30 cellular contexts compared by ENCODE assay signal in the genomic region with DNA sequence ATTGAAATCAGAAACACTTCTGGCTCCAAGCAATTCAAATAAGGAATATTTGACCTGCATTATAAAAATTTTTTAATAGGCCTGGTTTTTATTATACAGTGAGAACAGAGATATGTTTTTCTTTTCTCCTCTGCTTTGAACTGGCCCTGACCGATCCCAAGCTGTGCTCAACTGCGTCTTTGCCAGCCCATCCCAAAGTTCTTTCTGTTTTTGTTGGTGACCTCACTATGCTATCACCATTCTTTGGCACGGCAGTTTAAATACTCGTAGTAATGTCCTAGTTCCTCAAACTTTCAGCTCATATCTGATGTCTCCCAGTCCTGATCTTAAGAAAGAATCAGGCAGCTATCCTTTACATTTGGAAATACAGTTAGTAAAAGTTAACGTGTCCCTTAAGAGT. TPM values are rescaled to one million over a fixed set of nuclear protein-coding genes. Genes with fewer than 3 reads are reported as not detected.
"Had no signal": no experiment of that assay in that cellular context is flagged by ENCODE, and none has a peak within 500 bp of the region (broad histone marks: within the 10 kb centered on the region; RNA-seq: fewer than 3 reads in every experiment).

No MANE protein-coding gene starts in this region.

- H3K36me3 ChIP-seq: adrenal gland had no signal

- H3K9me3 ChIP-seq: adrenal gland had no signal

- ATAC-seq: activated T-helper 17 cell treated with anti-CD3 and anti-CD28 coated beads, Interleukin-2, amount 50 U/mL, for 72 hours; T-cell had no signal

- H3K9me3 Mint-ChIP-seq: activated CD4-positive, alpha-beta memory T cell treated with anti-CD3 and anti-CD28 coated beads, Interleukin-2, amount 10 ng/mL, durations not matched to agents 7 days and 5 days; activated T-helper 17 cell treated with anti-CD3 and anti-CD28 coated beads, Interleukin-2, amount 50 U/mL, for 72 hours; brain had no signal

- H3K36me3 Mint-ChIP-seq: activated naive CD4-positive, alpha-beta T cell treated with anti-CD3 and anti-CD28 coated beads, Interleukin-2, amount 10 ng/mL, durations not matched to agents 7 days and 5 days; activated naive CD8-positive, alpha-beta T cell treated with anti-CD3 and anti-CD28 coated beads for 36 hours; brain; IgD-negative memory B cell; T-cell had no signal

- DNase-seq: activated CD4-positive, alpha-beta memory T cell treated with anti-CD3 and anti-CD28 coated beads, Interleukin-2, amount 10 ng/mL, durations not matched to agents 7 days and 5 days; activated CD4-positive, alpha-beta T cell treated with anti-CD3 and anti-CD28 coated beads, Interleukin-2, amount 50 U/mL, for 1 hour; activated CD4-positive, CD25-positive, alpha-beta regulatory T cell; activated gamma-delta T cell treated with Interleukin-2 at 50 U/mL for 16 hours; activated naive CD4-positive, alpha-beta T cell treated with anti-CD3 and anti-CD28 coated beads, Interleukin-2, amount 10 ng/mL, durations not matched to agents 7 days and 5 days; activated naive CD8-positive, alpha-beta T cell treated with anti-CD3 and anti-CD28 coated beads for 36 hours; activated T-cell treated with anti-CD3 and anti-CD28 coated beads for 4 hours; activated T-cell treated with anti-CD3 and anti-CD28 coated beads, Interleukin-2, amount 50 U/mL, for 48 hours; adrenal gland; anterior cingulate cortex; cerebellar nuclear complex; KG1; MV-4-11; NCI-H1092 treated with DMSO at 0.1 percent for 48 hours; NCI-H1417 treated with DMSO at 0.1 percent for 48 hours; NCI-H1694; NCI-H2029; NCI-H2107; NCI-H524; SIG-M5; T-cell; T-helper 2 cell; T1000 had no signal

- H3K4me3 ChIP-seq: adrenal gland, SK-N-MC had no signal

- H3K27me3 ChIP-seq: adrenal gland had no signal

- H3K4me1 Mint-ChIP-seq: activated CD4-positive, alpha-beta memory T cell treated with anti-CD3 and anti-CD28 coated beads, Interleukin-2, amount 10 ng/mL, durations not matched to agents 7 days and 5 days; activated naive CD4-positive, alpha-beta T cell treated with anti-CD3 and anti-CD28 coated beads, Interleukin-2, amount 10 ng/mL, durations not matched to agents 7 days and 5 days; activated naive CD8-positive, alpha-beta T cell treated with anti-CD3 and anti-CD28 coated beads for 36 hours; activated T-helper 17 cell treated with anti-CD3 and anti-CD28 coated beads, Interleukin-2, amount 50 U/mL, for 72 hours; brain; IgD-negative memory B cell; T-cell had no signal

- H3K27me3 Mint-ChIP-seq: activated CD4-positive, alpha-beta memory T cell treated with anti-CD3 and anti-CD28 coated beads, Interleukin-2, amount 10 ng/mL, durations not matched to agents 7 days and 5 days; activated naive CD4-positive, alpha-beta T cell treated with anti-CD3 and anti-CD28 coated beads, Interleukin-2, amount 10 ng/mL, durations not matched to agents 7 days and 5 days; activated naive CD8-positive, alpha-beta T cell treated with anti-CD3 and anti-CD28 coated beads for 36 hours; activated T-helper 17 cell treated with anti-CD3 and anti-CD28 coated beads, Interleukin-2, amount 50 U/mL, for 72 hours; IgD-negative memory B cell; T-cell had no signal

- H3K27ac ChIP-seq: adrenal gland, SK-N-MC had no signal

- H3K27ac Mint-ChIP-seq: activated CD4-positive, alpha-beta memory T cell treated with anti-CD3 and anti-CD28 coated beads, Interleukin-2, amount 10 ng/mL, durations not matched to agents 7 days and 5 days; activated naive CD4-positive, alpha-beta T cell treated with anti-CD3 and anti-CD28 coated beads, Interleukin-2, amount 10 ng/mL, durations not matched to agents 7 days and 5 days; activated naive CD8-positive, alpha-beta T cell treated with anti-CD3 and anti-CD28 coated beads for 36 hours; activated T-helper 17 cell treated with anti-CD3 and anti-CD28 coated beads, Interleukin-2, amount 50 U/mL, for 72 hours; brain; IgD-negative memory B cell; T-cell had no signal

- H3K4me3 Mint-ChIP-seq: activated CD4-positive, alpha-beta memory T cell treated with anti-CD3 and anti-CD28 coated beads, Interleukin-2, amount 10 ng/mL, durations not matched to agents 7 days and 5 days; activated naive CD4-positive, alpha-beta T cell treated with anti-CD3 and anti-CD28 coated beads, Interleukin-2, amount 10 ng/mL, durations not matched to agents 7 days and 5 days; activated naive CD8-positive, alpha-beta T cell treated with anti-CD3 and anti-CD28 coated beads for 36 hours; activated T-helper 17 cell treated with anti-CD3 and anti-CD28 coated beads, Interleukin-2, amount 50 U/mL, for 72 hours; brain; IgD-negative memory B cell; T-cell had no signal

- H3K4me1 ChIP-seq: adrenal gland had no signal

RNA-seq across cellular contexts. Expression of a gene that starts 42.3 kb away (rescaled TPM):
- total RNA-seq: activated CD4-positive, alpha-beta memory T cell treated with anti-CD3 and anti-CD28 coated beads, Interleukin-2, amount 10 ng/mL, durations not matched to agents 7 days and 5 days; activated CD8-positive, alpha-beta memory T cell treated with anti-CD3 and anti-CD28 coated beads for 36 hours; activated naive CD8-positive, alpha-beta T cell treated with anti-CD3 and anti-CD28 coated beads for 36 hours; activated T-helper 17 cell treated with anti-CD3 and anti-CD28 coated beads, Interleukin-2, amount 50 U/mL, for 72 hours; LHCN-M2; M059J had no signal
